In genomic region chr2:154495455-154495868, GRCh38 we compare ENCODE assay signal across 20 cellular contexts.
DNase-seq lines count a peak whose midpoint lies in the region; ATAC-seq and TF ChIP-seq lines count a peak whose summit lies in the region.
"Had no signal": no experiment of that assay in that cellular context is flagged by ENCODE, and none has a peak within 500 bp of the region (broad histone marks: within the 10 kb centered on the region; RNA-seq: fewer than 3 reads in every experiment).

No MANE protein-coding gene starts in this region.

- no peaks in the 10 kb centered on the region for H3K9me3 ChIP-seq in left lung
- H3K9me3 ChIP-seq: heart right ventricle, tibial nerve had no signal

- H3K27me3 ChIP-seq in kidney epithelial cell (ENCODE audit: control insufficient read depth, insufficient read depth, low read length) (no peaks in the 10 kb centered on the region), left lung (no peaks in the 10 kb centered on the region)
- H3K27me3 ChIP-seq: heart right ventricle, SJSA1, tibial nerve had no signal

- no peak overlapping the region for H3K27ac ChIP-seq in left lung
- H3K27ac ChIP-seq: C4-2B, heart right ventricle, SJSA1, tibial nerve had no signal

- H3K4me1 ChIP-seq in left lung, result no peaks in the 10 kb centered on the region
- H3K4me1 ChIP-seq: heart right ventricle, SJSA1, tibial nerve had no signal

- intact Hi-C loops in left lung (cut with DNase I), result no loop called here

- DNase-seq in kidney epithelial cell (ENCODE audit: low read depth) (peak; percentile 35), NCI-H2196 (lab: John Stamatoyannopoulos, UW; ENCODE audit: unreplicated experiment) (no peak), left lung (no peak)
- no peak for DNase-seq in stimulated activated CD4-positive, alpha-beta T cell treated with anti-CD3 and anti-CD28 coated beads, Interleukin-4, amount 100 ng/mL, for 24 hours
- DNase-seq: activated CD8-positive, alpha-beta T cell treated with anti-CD3 and anti-CD28 coated beads for 36 hours; activated T-cell treated with anti-CD3 and anti-CD28 coated beads, Interleukin-2, amount 50 U/mL, for 24 hours; DMS 273 treated with DMSO at 0.1 percent for 48 hours; endodermal cell; heart right ventricle; NCI-H2107; NCI-H774; stimulated activated naive CD8-positive, alpha-beta T cell treated with anti-CD3 and anti-CD28 coated beads, Interleukin-15, Interleukin-2, amounts not matched to agents 100 U/mL and 50 U/mL, for 24 hours; T-helper 2 cell had no signal

- ATAC-seq in GM18511 (IDR thresholded peaks at IDR 0.05; ENCODE audit: unreplicated experiment), result peak; percentile 71
- peak; percentile 61 for ATAC-seq in GM19467 (IDR thresholded peaks at IDR 0.05; ENCODE audit: unreplicated experiment)
- ATAC-seq in HG03196 (IDR thresholded peaks at IDR 0.05; ENCODE audit: unreplicated experiment), result peak; percentile 80
- no peak for ATAC-seq in HG03280 (IDR thresholded peaks at IDR 0.05; ENCODE audit: unreplicated experiment)
- ATAC-seq in left lung, result no peak
- ATAC-seq: activated CD8-positive, alpha-beta T cell treated with anti-CD3 and anti-CD28 coated beads for 36 hours; heart right ventricle; stimulated activated naive CD8-positive, alpha-beta T cell treated with anti-CD3 and anti-CD28 coated beads, Interleukin-15, Interleukin-2, amounts not matched to agents 100 U/mL and 50 U/mL, for 24 hours had no signal

- TF ChIP-seq CTCF in kidney epithelial cell (IDR thresholded peaks at IDR 0.05; ENCODE audit: insufficient read depth, low read length, poor library complexity, severe bottlenecking), result no peak
- TF ChIP-seq CTCF in left lung (IDR thresholded peaks at IDR 0.05), result no peak

- H3K4me3 ChIP-seq in kidney epithelial cell (ENCODE audit: low read depth, low read length) (no peak overlapping the region), left lung (no peak overlapping the region)
- H3K4me3 ChIP-seq: heart right ventricle, SJSA1, tibial nerve had no signal

- H3K36me3 ChIP-seq in kidney epithelial cell (ENCODE audit: control insufficient read depth, insufficient read depth, low read length) (no peaks in the 10 kb centered on the region), left lung (no peaks in the 10 kb centered on the region)
- H3K36me3 ChIP-seq: heart right ventricle, SJSA1, tibial nerve had no signal

Comparison
In these comparisons a context has a peak if more than half of its experiments do, and no peak if none do; other contexts are left out.
1. ATAC-seq: peak in GM18511 (single experiment), GM19467 (single experiment) and HG03196 (single experiment); none in HG03280 (single experiment) and left lung (single experiment).